In the genomic region with DNA sequence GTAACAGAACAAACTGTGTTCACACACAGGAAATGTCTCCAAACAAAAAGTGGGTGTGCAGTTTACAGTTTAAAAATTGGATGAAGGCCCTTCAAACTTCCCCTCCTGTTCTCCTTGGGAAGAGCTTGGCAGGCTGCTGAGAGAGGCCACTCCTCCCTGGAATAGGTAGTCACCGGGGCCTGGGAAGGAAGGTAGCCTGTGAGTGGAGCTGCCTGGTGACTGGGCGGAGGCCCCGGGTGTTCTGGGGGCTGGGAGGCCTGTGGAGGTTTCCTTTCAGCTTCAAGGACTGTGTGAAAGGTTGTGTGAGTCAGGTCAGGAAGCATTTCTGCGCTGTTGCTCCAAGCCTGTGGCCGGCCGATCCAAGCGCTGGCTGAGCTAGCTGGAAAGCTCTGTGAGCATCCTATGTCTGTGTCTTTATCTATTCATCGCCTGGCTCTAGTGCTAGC, we compare ENCODE assay signal across 8 cellular contexts. TPM values are rescaled to one million over a fixed set of nuclear protein-coding genes. Genes with fewer than 3 reads are reported as not detected.
DNase-seq lines count a peak whose midpoint lies in the region; ATAC-seq and TF ChIP-seq lines count a peak whose summit lies in the region.

No MANE protein-coding gene starts in this region.

- H3K4me3 ChIP-seq in choroid plexus epithelial cell (ENCODE audit: low read depth, low read length) = no peak overlapping the region
- no peak overlapping the region for H3K4me3 ChIP-seq in lung
- no peak overlapping the region for H3K4me3 ChIP-seq in urinary bladder (ENCODE audit: low read depth, low read length)

- no peaks in the 10 kb centered on the region for H3K36me3 Mint-ChIP-seq in activated naive CD4-positive, alpha-beta T cell treated with anti-CD3 and anti-CD28 coated beads for 36 hours (ENCODE audit: low read depth)
- H3K36me3 Mint-ChIP-seq in activated naive CD4-positive, alpha-beta T cell treated with anti-CD3 and anti-CD28 coated beads, Interleukin-2, amount 10 ng/mL, durations not matched to agents 7 days and 5 days = peaks cover 23% of the 10 kb centered on the region

- no peak overlapping the region for H3K4me3 Mint-ChIP-seq in activated naive CD4-positive, alpha-beta T cell treated with anti-CD3 and anti-CD28 coated beads for 36 hours
- no peak overlapping the region for H3K4me3 Mint-ChIP-seq in activated naive CD4-positive, alpha-beta T cell treated with anti-CD3 and anti-CD28 coated beads, Interleukin-2, amount 10 ng/mL, durations not matched to agents 7 days and 5 days

- H3K27me3 ChIP-seq in lung (ENCODE audit: control insufficient read depth, insufficient read depth) = no peaks in the 10 kb centered on the region

- H3K9me3 ChIP-seq in lung (ENCODE audit: control insufficient read depth in 2 of 2, insufficient read depth in 1 of 2, low read length in 1 of 2) = no peaks in the 10 kb centered on the region

- peak overlapping the region; percentile 33 for H3K27ac Mint-ChIP-seq in activated naive CD4-positive, alpha-beta T cell treated with anti-CD3 and anti-CD28 coated beads for 36 hours
- no peak overlapping the region for H3K27ac Mint-ChIP-seq in activated naive CD4-positive, alpha-beta T cell treated with anti-CD3 and anti-CD28 coated beads, Interleukin-2, amount 10 ng/mL, durations not matched to agents 7 days and 5 days

- H3K4me1 Mint-ChIP-seq in activated naive CD4-positive, alpha-beta T cell treated with anti-CD3 and anti-CD28 coated beads for 36 hours (ENCODE audit: low read depth) = peaks cover 73% of the 10 kb centered on the region
- H3K4me1 Mint-ChIP-seq in activated naive CD4-positive, alpha-beta T cell treated with anti-CD3 and anti-CD28 coated beads, Interleukin-2, amount 10 ng/mL, durations not matched to agents 7 days and 5 days = peaks cover 89% of the 10 kb centered on the region

- DNase-seq in activated naive CD4-positive, alpha-beta T cell treated with anti-CD3 and anti-CD28 coated beads for 36 hours = peak; percentile 51
- DNase-seq in activated naive CD4-positive, alpha-beta T cell treated with anti-CD3 and anti-CD28 coated beads, Interleukin-2, amount 10 ng/mL, durations not matched to agents 7 days and 5 days = no peak
- DNase-seq in choroid plexus epithelial cell (ENCODE audit: low read depth) = peak; percentile 31
- peak; percentile 88 for DNase-seq in lung (ENCODE audit: low spot score)
- DNase-seq in NCI-H82 treated with DMSO at 0.1 percent for 48 hours (lab: John Stamatoyannopoulos, UW; ENCODE audit: unreplicated experiment) = no peak
- DNase-seq in HUDEP-2 (lab: John Stamatoyannopoulos, UW; ENCODE audit: unreplicated experiment in 76 of 76) = no peak

- ATAC-seq in lung (ENCODE audit: insufficient read depth, low FRiP score) (peak; percentile 91), HG03342 (IDR thresholded peaks at IDR 0.05; ENCODE audit: unreplicated experiment) (no peak)

- no peak for TF ChIP-seq CTCF in choroid plexus epithelial cell (conservative IDR thresholded peaks at IDR 0.05; ENCODE audit: low read depth, low read length)
- no peak for TF ChIP-seq CTCF in lung (IDR thresholded peaks at IDR 0.05; ENCODE audit: control extremely low read depth, extremely low read depth)

- H3K36me3 ChIP-seq in lung (ENCODE audit: control insufficient read depth in 2 of 2, insufficient read depth in 2 of 2, low read length in 2 of 2) (no peaks in the 10 kb centered on the region), urinary bladder (ENCODE audit: insufficient read depth) (no peaks in the 10 kb centered on the region)

- WGBS in lung, 2 donors = 30 to 68% methylated on average over 8 of the region's 8 CpGs
- 47% methylated on average over 8 of the region's 8 CpGs for WGBS in urinary bladder

- intact Hi-C loops in activated naive CD4-positive, alpha-beta T cell treated with anti-CD3 and anti-CD28 coated beads for 36 hours (cut with micrococcal nuclease) = no loop called here

- no peaks in the 10 kb centered on the region for H3K27me3 Mint-ChIP-seq in activated naive CD4-positive, alpha-beta T cell treated with anti-CD3 and anti-CD28 coated beads for 36 hours (ENCODE audit: low read depth)
- peaks cover 5% of the 10 kb centered on the region for H3K27me3 Mint-ChIP-seq in activated naive CD4-positive, alpha-beta T cell treated with anti-CD3 and anti-CD28 coated beads, Interleukin-2, amount 10 ng/mL, durations not matched to agents 7 days and 5 days

- no peaks in the 10 kb centered on the region for H3K9me3 Mint-ChIP-seq in activated naive CD4-positive, alpha-beta T cell treated with anti-CD3 and anti-CD28 coated beads for 36 hours
- peaks cover 9% of the 10 kb centered on the region for H3K9me3 Mint-ChIP-seq in activated naive CD4-positive, alpha-beta T cell treated with anti-CD3 and anti-CD28 coated beads, Interleukin-2, amount 10 ng/mL, durations not matched to agents 7 days and 5 days

- H3K27ac ChIP-seq in lung (ENCODE audit: low read depth in 1 of 2, low read length in 1 of 2) = peak overlapping the region; percentile 77 to 90
- H3K27ac ChIP-seq in urinary bladder (ENCODE audit: low read depth) = peak overlapping the region; percentile 94

- peaks cover 17 to 23% of the 10 kb centered on the region in 2 donors for H3K4me1 ChIP-seq in lung (ENCODE audit: control insufficient read depth in 2 of 2, insufficient read depth in 2 of 2, low read length in 2 of 2)
- peaks cover 4% of the 10 kb centered on the region for H3K4me1 ChIP-seq in urinary bladder (ENCODE audit: insufficient read depth)

- CTCF ChIA-PET in activated naive CD4-positive, alpha-beta T cell treated with anti-CD3 and anti-CD28 coated beads for 36 hours (lab: Charles Lee) = interaction anchor here (0.9 to 1.7 kb wide), 3 partner anchors 13 to 161 kb away, joined by 3 to 8 read pairs (median 4); a partner anchor contains a TSS
- CTCF ChIA-PET in activated naive CD4-positive, alpha-beta T cell treated with anti-CD3 and anti-CD28 coated beads, Interleukin-2, amount 10 ng/mL, durations not matched to agents 7 days and 5 days (lab: Charles Lee) = interaction anchor here (1.0 kb wide), 1 partner anchor 14 kb away, joined by 3 read pairs; a partner anchor contains a TSS

RNA-seq across cellular contexts. Expression of a gene that starts 14.1 kb away (rescaled TPM):
- 1 to 10 TPM; 3.1 to 3.3 TPM for total RNA-seq in activated naive CD4-positive, alpha-beta T cell treated with anti-CD3 and anti-CD28 coated beads for 36 hours
- total RNA-seq in lung (10 to 100 TPM; 20.5 to 56.3 TPM), urinary bladder (4.4 TPM)
- polyA plus RNA-seq in lung (10 to 100 TPM; 26.0 to 41.0 TPM), urinary bladder (12.8 TPM)

Comparison
In these comparisons a context has a peak if more than half of its experiments do, and no peak if none do; other contexts are left out.
1. DNase-seq: peak in activated naive CD4-positive, alpha-beta T cell treated with anti-CD3 and anti-CD28 coated beads for 36 hours (single experiment), choroid plexus epithelial cell (single experiment) and lung (single experiment); none in activated naive CD4-positive, alpha-beta T cell treated with anti-CD3 and anti-CD28 coated beads, Interleukin-2, amount 10 ng/mL, durations not matched to agents 7 days and 5 days (single experiment), NCI-H82 treated with DMSO at 0.1 percent for 48 hours (single experiment) and HUDEP-2 (0 of 76).